1 cellular context compared by ENCODE assay signal in genomic region chr4:163243297-163243981, GRCh38.
TF ChIP-seq lines count a peak whose summit lies in the region.

No MANE protein-coding gene starts in this region.

TF ChIP-seq in K562, 482 proteins besides CTCF, POLR2A, EP300 and RAD21 (continued from another document):
- TF ChIP-seq TAL1 (IDR thresholded peaks at IDR 0.05) (peak; percentile 76), ZBED1 (IDR thresholded peaks at IDR 0.05) (peak; percentile 85; the same call in 1 of the 2 replicates), ZNF253 (CRISPR knock-in tag; conservative IDR thresholded peaks at IDR 0.05) (no peak), ARID3B (CRISPR knock-in tag; IDR thresholded peaks at IDR 0.05; ENCODE audit: borderline replicate concordance) (no peak), NFIC (IDR thresholded peaks at IDR 0.05) (peak; percentile 53), TEAD4 (IDR thresholded peaks at IDR 0.05; ENCODE audit: low read length) (peak; percentile 80), TEAD4 (CRISPR knock-in tag; IDR thresholded peaks at IDR 0.05; ENCODE audit: borderline replicate concordance) (no peak), DPF2 (IDR thresholded peaks at IDR 0.05) (peak; percentile 44), EWSR1 (IDR thresholded peaks at IDR 0.05; ENCODE audit: borderline replicate concordance, low read depth, partially characterized antibody) (no peak), CHAMP1 (IDR thresholded peaks at IDR 0.05) (0 out of 2 replicates have a peak, but pooled peaks have one; percentile 51), NFE2 (IDR thresholded peaks at IDR 0.05; ENCODE audit: low read depth) (peak; percentile 9; the same call in 1 of the 2 replicates), KDM1A (IDR thresholded peaks at IDR 0.05) (peak in 1 of 2 experiments; percentile 50; a peak in 1 of 4 replicates), MTA1 (IDR thresholded peaks at IDR 0.05; ENCODE audit: borderline replicate concordance) (no peak), BCOR (IDR thresholded peaks at IDR 0.05) (0 out of 2 replicates have a peak, but pooled peaks have one; percentile 27), RCOR1 (IDR thresholded peaks at IDR 0.05; ENCODE audit: borderline replicate concordance in 1 of 2, low read depth in 2 of 2, low read length in 2 of 2) (peak in 1 of 2 experiments; percentile 60; a peak in 1 of 4 replicates), MEIS2 (IDR thresholded peaks at IDR 0.05; ENCODE audit: partially characterized antibody) (peak; percentile 10), GATA2 (CRISPR knock-in tag; IDR thresholded peaks at IDR 0.05) (0 out of 2 replicates have a peak, but pooled peaks have one; percentile 44), NCOR1 (IDR thresholded peaks at IDR 0.05) (peak; percentile 60; the same call in 1 of the 2 replicates), SMARCE1 (IDR thresholded peaks at IDR 0.05) (peak; percentile 45; the same call in 1 of the 2 replicates), TRIM24 (IDR thresholded peaks at IDR 0.05) (peak; percentile 46 to 66; a peak in 2 of 4 replicates), PKNOX1 (IDR thresholded peaks at IDR 0.05) (peak; percentile 42), RBM34 (IDR thresholded peaks at IDR 0.05; ENCODE audit: borderline replicate concordance, insufficient read depth, low read length) (no peak), POLR2AphosphoS5 (IDR thresholded peaks at IDR 0.05; ENCODE audit: control insufficient read depth, insufficient read depth, low read depth, low read length) (peak; percentile 63; the same call in 1 of the 2 replicates), ARID1B (IDR thresholded peaks at IDR 0.05) (peak; percentile 85), E2F4 (CRISPR knock-in tag; IDR thresholded peaks at IDR 0.05; ENCODE audit: low read depth) (no peak), CBFA2T2 (conservative IDR thresholded peaks at IDR 0.05) (peak; percentile 74)
